In genomic region chr3:128879991-128880390, GRCh38 we compare ENCODE assay signal across 8 cellular contexts. TPM values are rescaled to one million over a fixed set of nuclear protein-coding genes. Genes with fewer than 3 reads are reported as not detected.
DNase-seq lines count a peak whose midpoint lies in the region; ATAC-seq and TF ChIP-seq lines count a peak whose summit lies in the region.

No MANE protein-coding gene starts in this region.

- H3K4me3 Mint-ChIP-seq in chondrocyte (ENCODE audit: unreplicated experiment) = peak overlapping the region; percentile 85
- peak overlapping the region; percentile 85 to 95 (median 93) for H3K4me3 Mint-ChIP-seq in naive thymus-derived CD8-positive, alpha-beta T cell

- POLR2A ChIA-PET in BJ (lab: Charles Lee) = interaction anchor here (1.4 kb wide), 1 partner anchor 200 kb away, joined by 3 read pairs; no protein-coding TSS in a partner anchor
- POLR2A ChIA-PET in naive thymus-derived CD8-positive, alpha-beta T cell (lab: Charles Lee) = interaction anchor here (0.7 to 3.2 kb wide), 5 partner anchors 9 to 400 kb away, joined by 3 to 29 read pairs (median 3); partner anchors contain the start of gene RAB43

- peaks cover 49% of the 10 kb centered on the region for H3K4me1 Mint-ChIP-seq in chondrocyte (ENCODE audit: low read depth)
- H3K4me1 Mint-ChIP-seq in naive thymus-derived CD8-positive, alpha-beta T cell = peaks cover 36 to 81% (median 77%) of the 10 kb centered on the region in 4 donors

- no peaks in the 10 kb centered on the region for H3K27me3 ChIP-seq in BJ (ENCODE audit: control insufficient read depth, insufficient read depth, low read length)

- no peaks in the 10 kb centered on the region for H3K27me3 Mint-ChIP-seq in chondrocyte (ENCODE audit: low read depth)
- peaks cover 0 to 5% (median 0%) of the 10 kb centered on the region in 5 donors for H3K27me3 Mint-ChIP-seq in naive thymus-derived CD8-positive, alpha-beta T cell

- H3K36me3 ChIP-seq in BJ (ENCODE audit: control insufficient read depth, insufficient read depth, low read length) (no peaks in the 10 kb centered on the region; the same call in 1 of the 2 replicates), KOPT-K1 (ENCODE audit: insufficient read depth, low read length) (peaks cover 50% of the 10 kb centered on the region)

- TF ChIP-seq CTCF in BJ (IDR thresholded peaks at IDR 0.05; ENCODE audit: insufficient read depth, low read depth, low read length) = no peak
- no peak for TF ChIP-seq CTCF in chondrocyte (IDR thresholded peaks at IDR 0.05)

- H3K27ac Mint-ChIP-seq in chondrocyte (ENCODE audit: unreplicated experiment) = peak overlapping the region; percentile 98
- H3K27ac Mint-ChIP-seq in naive thymus-derived CD8-positive, alpha-beta T cell = peak overlapping the region; percentile 93 to 99 (median 98)

- CTCF ChIA-PET in BJ (lab: Yijun Ruan, JAX) = interaction anchor here (2.0 to 3.4 kb wide), 3 partner anchors 34 to 262 kb away, joined by 7 to 19 read pairs (median 12); no protein-coding TSS in a partner anchor

- H3K36me3 Mint-ChIP-seq in chondrocyte (ENCODE audit: low read depth) = peaks cover 3% of the 10 kb centered on the region
- peaks cover 0 to 27% (median 0%) of the 10 kb centered on the region in 3 donors for H3K36me3 Mint-ChIP-seq in naive thymus-derived CD8-positive, alpha-beta T cell

- H3K9me3 Mint-ChIP-seq in chondrocyte (ENCODE audit: low read depth) = no peaks in the 10 kb centered on the region
- no peaks in the 10 kb centered on the region for H3K9me3 Mint-ChIP-seq in naive thymus-derived CD8-positive, alpha-beta T cell

- no peaks in the 10 kb centered on the region for H3K9me3 ChIP-seq in KOPT-K1 (ENCODE audit: insufficient read depth, low read length, poor library complexity, severe bottlenecking)

- H3K4me3 ChIP-seq in BJ (ENCODE audit: low read depth, low read length) = peak overlapping the region; percentile 89

- no peak for DNase-seq in BJ (ENCODE audit: low read depth)
- DNase-seq in chondrocyte (ENCODE audit: low spot score) = no peak
- peak in 1 of 10 donors; percentile 2 for DNase-seq in naive thymus-derived CD8-positive, alpha-beta T cell
- no peak for DNase-seq in NCI-H1930 (lab: John Stamatoyannopoulos, UW)
- no peak for DNase-seq in SHP77 treated with DMSO at 0.1 percent for 48 hours (lab: John Stamatoyannopoulos, UW)
- DNase-seq in NCI-H1105 treated with DMSO at 0.1 percent for 48 hours (lab: John Stamatoyannopoulos, UW) = no peak

- H3K27ac ChIP-seq in KOPT-K1 (ENCODE audit: low read depth, low read length, poor library complexity, severe bottlenecking) = peak overlapping the region; percentile 90

- ATAC-seq in naive thymus-derived CD8-positive, alpha-beta T cell = no peak
- ATAC-seq in GM19328 (IDR thresholded peaks at IDR 0.05; ENCODE audit: unreplicated experiment) = no peak

RNA-seq across cellular contexts. Expression of gene ACAD9, which starts 0.6 kb away (rescaled TPM):
- polyA plus RNA-seq in BJ (2011; rRNA removed) = 29.4 and 48.5 TPM in 2 replicates
- polyA minus RNA-seq in BJ (2011; rRNA and poly(A)+ RNA removed) = 30.6 and 41.3 TPM in 2 replicates
- total RNA-seq in chondrocyte = 33.3 to 45.7 TPM (median 33.9 TPM) in 3 replicates
- total RNA-seq in naive thymus-derived CD8-positive, alpha-beta T cell = 10 to 100 TPM; 57.0 to 61.3 TPM
- 10 to 100 TPM; 14.0 to 20.4 (median 16.5) TPM for polyA plus RNA-seq in naive thymus-derived CD8-positive, alpha-beta T cell
